26 cellular contexts compared by ENCODE assay signal in the genomic region with DNA sequence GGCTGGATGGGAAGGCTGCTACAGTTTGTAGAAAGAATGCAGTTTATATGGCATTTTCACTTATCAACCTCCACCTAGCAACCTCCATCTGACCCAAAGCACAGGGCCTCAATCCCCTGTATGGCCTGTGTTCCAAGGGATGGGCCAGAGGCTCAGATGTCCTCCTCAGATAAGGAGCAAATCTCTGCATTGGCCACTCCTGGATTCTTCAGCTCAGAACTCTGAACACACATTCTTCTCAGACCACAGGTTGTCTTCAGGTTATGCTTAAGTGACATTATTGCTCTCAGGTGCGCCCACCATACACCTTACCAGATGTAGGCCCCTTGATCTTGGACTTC. TPM values are rescaled to one million over a fixed set of nuclear protein-coding genes. Genes with fewer than 3 reads are reported as not detected.
"Had no signal": no experiment of that assay in that cellular context is flagged by ENCODE, and none has a peak within 500 bp of the region (broad histone marks: within the 10 kb centered on the region; RNA-seq: fewer than 3 reads in every experiment).

No MANE protein-coding gene starts in this region.

- H3K4me3 ChIP-seq: left lung, lower lobe of right lung, ovary, prostate gland, skin epidermis, spleen, suprapubic skin, thoracic aorta, tibial artery, upper lobe of right lung, uterus had no signal

- H3K36me3 ChIP-seq: left lung, lower lobe of right lung, ovary, prostate gland, spleen, suprapubic skin, thoracic aorta, tibial artery, upper lobe of right lung, uterus had no signal

- H3K9me3 ChIP-seq: left lung, lower lobe of right lung, ovary, prostate gland, suprapubic skin, thoracic aorta, tibial artery, upper lobe of right lung, uterus had no signal

- ATAC-seq: left colon; left lung; lower lobe of right lung; naive thymus-derived CD8-positive, alpha-beta T cell; stimulated activated effector memory CD8-positive, alpha-beta T cell treated with anti-CD3 and anti-CD28 coated beads, Interleukin-12 subunit alpha, Interleukin-12 subunit beta, amount 100 ng/mL, for 72 hours; upper lobe of right lung had no signal

- H3K36me3 Mint-ChIP-seq: immature natural killer cell; stimulated activated effector memory CD8-positive, alpha-beta T cell treated with anti-CD3 and anti-CD28 coated beads, Interleukin-12 subunit alpha, Interleukin-12 subunit beta, amount 100 ng/mL, for 72 hours had no signal

- H3K4me1 ChIP-seq: lower lobe of right lung, prostate gland, suprapubic skin, upper lobe of right lung, uterus had no signal

- H3K27ac ChIP-seq: left lung, lower lobe of right lung, ovary, prostate gland, skin epidermis, suprapubic skin, upper lobe of right lung, uterus had no signal

- H3K9me3 Mint-ChIP-seq: stimulated activated effector memory CD8-positive, alpha-beta T cell treated with anti-CD3 and anti-CD28 coated beads, Interleukin-12 subunit alpha, Interleukin-12 subunit beta, amount 100 ng/mL, for 72 hours had no signal

- H3K27me3 ChIP-seq: left lung, ovary, spleen, suprapubic skin, tibial artery, upper lobe of right lung, uterus had no signal

- H3K4me1 Mint-ChIP-seq: immature natural killer cell; stimulated activated effector memory CD8-positive, alpha-beta T cell treated with anti-CD3 and anti-CD28 coated beads, Interleukin-12 subunit alpha, Interleukin-12 subunit beta, amount 100 ng/mL, for 72 hours had no signal

- H3K4me3 Mint-ChIP-seq: immature natural killer cell; naive thymus-derived CD8-positive, alpha-beta T cell; nephron; neural crest cell; stimulated activated effector memory CD8-positive, alpha-beta T cell treated with anti-CD3 and anti-CD28 coated beads, Interleukin-12 subunit alpha, Interleukin-12 subunit beta, amount 100 ng/mL, for 72 hours; stimulated activated naive CD8-positive, alpha-beta T cell treated with anti-CD3 and anti-CD28 coated beads, Interleukin-15, Interleukin-2, amounts not matched to agents 100 ng/mL and 50 ng/mL, for 24 hours had no signal

- DNase-seq: hypothalamus; immature natural killer cell; kidney; left colon; left lung; lower lobe of right lung; mammary epithelial cell; mesenchymal stem cell; naive thymus-derived CD8-positive, alpha-beta T cell; ovary; posterior cingulate gyrus; right cardiac atrium; spleen; stimulated activated CD4-positive, alpha-beta T cell treated with anti-CD3 and anti-CD28 coated beads, Interleukin-4, amount 100 ng/mL, for 24 hours; stimulated activated naive CD4-positive, alpha-beta T cell; tibial artery; upper lobe of right lung; uterus had no signal

- H3K27ac Mint-ChIP-seq: immature natural killer cell; stimulated activated effector memory CD8-positive, alpha-beta T cell treated with anti-CD3 and anti-CD28 coated beads, Interleukin-12 subunit alpha, Interleukin-12 subunit beta, amount 100 ng/mL, for 72 hours; stimulated activated naive CD8-positive, alpha-beta T cell treated with anti-CD3 and anti-CD28 coated beads, Interleukin-15, Interleukin-2, amounts not matched to agents 100 ng/mL and 50 ng/mL, for 24 hours had no signal

RNA-seq across cellular contexts. Expression of a gene that starts 47.9 kb away (rescaled TPM):
- polyA plus RNA-seq: naive thymus-derived CD8-positive, alpha-beta T cell had no signal
